ENCODE assay signal across 1 cellular context in genomic region chr1:179016694-179017382, GRCh38.
A peak's percentile ranks its signal among the peaks of the same experiment; 100 is the strongest.
TF ChIP-seq lines count a peak whose summit lies in the region.

No MANE protein-coding gene starts in this region.

TF ChIP-seq in K562, 482 proteins besides CTCF, POLR2A, EP300 and RAD21 (continued from another document and continues in another):
- TF ChIP-seq CHD7 (IDR thresholded peaks at IDR 0.05; ENCODE audit: low read depth, low read length) (no peak), TRIM28 (IDR thresholded peaks at IDR 0.05) (no peak), ZNF668 (CRISPR knock-in tag; IDR thresholded peaks at IDR 0.05) (no peak), CBX3 (IDR thresholded peaks at IDR 0.05; ENCODE audit: borderline replicate concordance in 1 of 2, low read length in 2 of 2) (no peak), PML (IDR thresholded peaks at IDR 0.05; ENCODE audit: low read length) (peak; percentile 32; the same call in 1 of the 2 replicates), ZBTB8A (IDR thresholded peaks at IDR 0.05; ENCODE audit: partially characterized antibody) (no peak), SMAD2 (IDR thresholded peaks at IDR 0.05; ENCODE audit: low read depth, low read length) (no peak), ZNF384 (IDR thresholded peaks at IDR 0.05; ENCODE audit: low read depth, low read length) (no peak), STAG1 (CRISPR knock-in tag; IDR thresholded peaks at IDR 0.05; ENCODE audit: borderline replicate concordance) (no peak), SIN3B (IDR thresholded peaks at IDR 0.05; ENCODE audit: low read depth) (no peak), U2AF2 (optimal IDR thresholded peaks at IDR 0.05; ENCODE audit: low read depth, low read length) (no peak), ZNF395 (CRISPR knock-in tag; IDR thresholded peaks at IDR 0.05) (no peak), MTF1 (CRISPR knock-in tag; IDR thresholded peaks at IDR 0.05; ENCODE audit: borderline replicate concordance) (no peak), HNRNPL (IDR thresholded peaks at IDR 0.05; ENCODE audit: low read depth, low read length) (peak; percentile 72; the same call in 1 of the 2 replicates), ZNF586 (CRISPR knock-in tag; conservative IDR thresholded peaks at IDR 0.05) (no peak), HMBOX1 (IDR thresholded peaks at IDR 0.05) (peak; percentile 63; the same call in 1 of the 2 replicates), REST (CRISPR knock-in tag; IDR thresholded peaks at IDR 0.05; ENCODE audit: low read depth) (no peak), E2F1 (CRISPR knock-in tag; IDR thresholded peaks at IDR 0.05) (no peak), DPF2 (IDR thresholded peaks at IDR 0.05) (peak; percentile 93), CEBPB (tag; IDR thresholded peaks at IDR 0.05) (no peak), NR4A1 (CRISPR knock-in tag; IDR thresholded peaks at IDR 0.05) (no peak), NR4A1 (tag; IDR thresholded peaks at IDR 0.05) (no peak), ZNF41 (CRISPR knock-in tag; conservative IDR thresholded peaks at IDR 0.05) (no peak), E2F4 (CRISPR knock-in tag; IDR thresholded peaks at IDR 0.05; ENCODE audit: low read depth) (no peak), PHB (CRISPR knock-in tag; IDR thresholded peaks at IDR 0.05) (no peak), ZNF79 (CRISPR knock-in tag; IDR thresholded peaks at IDR 0.05; ENCODE audit: low read depth) (no peak), ZBTB34 (CRISPR knock-in tag; IDR thresholded peaks at IDR 0.05) (no peak), MXI1 (IDR thresholded peaks at IDR 0.05; ENCODE audit: low read depth, low read length) (peak; percentile 34; the same call in 1 of the 2 replicates), NCOA1 (IDR thresholded peaks at IDR 0.05; ENCODE audit: low read depth) (no peak), CAMTA2 (CRISPR knock-in tag; conservative IDR thresholded peaks at IDR 0.05) (no peak), ZNF589 (CRISPR knock-in tag; IDR thresholded peaks at IDR 0.05; ENCODE audit: low read depth) (no peak), KDM1A (IDR thresholded peaks at IDR 0.05) (peak; percentile 71 to 78; a peak in 3 of 4 replicates), ZNF282 (CRISPR knock-in tag; IDR thresholded peaks at IDR 0.05) (no peak), JUNB (CRISPR knock-in tag; conservative IDR thresholded peaks at IDR 0.05) (no peak), ZZZ3 (IDR thresholded peaks at IDR 0.05) (no peak), MCM3 (IDR thresholded peaks at IDR 0.05) (no peak), THAP7 (CRISPR knock-in tag; IDR thresholded peaks at IDR 0.05) (no peak), SMAD3 (CRISPR knock-in tag; conservative IDR thresholded peaks at IDR 0.05) (no peak)
